24 cellular contexts compared by ENCODE assay signal in genomic region chr17:69677130-69677529, GRCh38.
DNase-seq lines count a peak whose midpoint lies in the region; ATAC-seq and TF ChIP-seq lines count a peak whose summit lies in the region.
"Had no signal": no experiment of that assay in that cellular context is flagged by ENCODE, and none has a peak within 500 bp of the region (broad histone marks: within the 10 kb centered on the region; RNA-seq: fewer than 3 reads in every experiment).

No MANE protein-coding gene starts in this region.

- DNase-seq in HT1080 (ENCODE audit: low read depth) (peak; percentile 62), RPMI7951 (ENCODE audit: low read depth) (peak; percentile 14), fibroblast of peridontal ligament (ENCODE audit: extremely low read depth) (peak; percentile 56), osteocyte (ENCODE audit: extremely low spot score, unreplicated experiment) (no peak), GM19238 (ENCODE audit: insufficient read length, low spot score) (no peak), NCI-H1417 (lab: John Stamatoyannopoulos, UW) (no peak)
- DNase-seq: activated CD8-positive, alpha-beta T cell treated with anti-CD3 and anti-CD28 coated beads, Interleukin-2, amount 10 ng/mL, durations not matched to agents 7 days and 5 days; activated naive CD4-positive, alpha-beta T cell treated with anti-CD3 and anti-CD28 coated beads for 36 hours; activated T-cell treated with anti-CD3 and anti-CD28 coated beads, Interleukin-2, amount 50 U/mL, for 24 hours; CD8-positive, alpha-beta T cell; DMS79; effector CD4-positive, alpha-beta T cell; hippocampal formation; KBM-7; naive thymus-derived CD4-positive, alpha-beta T cell; NCI-H2029; NK-92 treated with Interleukin-12 subunit alpha and Interleukin-12 subunit beta, amount 100 ng/mL, for 24 hours; pancreas; T-helper 9 cell had no signal

- TF ChIP-seq CTCF in osteocyte (IDR thresholded peaks at IDR 0.05): peak; percentile 27

- H3K4me3 Mint-ChIP-seq in osteocyte (ENCODE audit: unreplicated experiment): no peak overlapping the region
- H3K4me3 Mint-ChIP-seq: activated CD8-positive, alpha-beta T cell treated with anti-CD3 and anti-CD28 coated beads, Interleukin-2, amount 10 ng/mL, durations not matched to agents 7 days and 5 days; activated naive CD4-positive, alpha-beta T cell treated with anti-CD3 and anti-CD28 coated beads for 36 hours; activated T-cell treated with anti-CD3 and anti-CD28 coated beads, Interleukin-2, amount 50 U/mL, for 24 hours; CD8-positive, alpha-beta T cell; memory B cell; naive thymus-derived CD4-positive, alpha-beta T cell; stimulated activated effector memory CD8-positive, alpha-beta T cell treated with anti-CD3 and anti-CD28 coated beads, Interleukin-12 subunit alpha, Interleukin-12 subunit beta, amount 100 ng/mL, for 72 hours had no signal

- no peak for ATAC-seq in GM18502 (IDR thresholded peaks at IDR 0.05; ENCODE audit: poor library complexity, unreplicated experiment)
- ATAC-seq: activated CD8-positive, alpha-beta T cell treated with anti-CD3 and anti-CD28 coated beads, Interleukin-2, amount 10 ng/mL, durations not matched to agents 7 days and 5 days; CD8-positive, alpha-beta T cell; esophagus mucosa; HCT116; naive thymus-derived CD4-positive, alpha-beta T cell; pancreas; stimulated activated effector memory CD8-positive, alpha-beta T cell treated with anti-CD3 and anti-CD28 coated beads, Interleukin-12 subunit alpha, Interleukin-12 subunit beta, amount 100 ng/mL, for 72 hours had no signal

- no peaks in the 10 kb centered on the region for H3K36me3 Mint-ChIP-seq in osteocyte (ENCODE audit: unreplicated experiment)
- H3K36me3 Mint-ChIP-seq: CD8-positive, alpha-beta T cell; memory B cell; naive thymus-derived CD4-positive, alpha-beta T cell; stimulated activated effector memory CD8-positive, alpha-beta T cell treated with anti-CD3 and anti-CD28 coated beads, Interleukin-12 subunit alpha, Interleukin-12 subunit beta, amount 100 ng/mL, for 72 hours had no signal

- peaks cover 6% of the 10 kb centered on the region for H3K27me3 Mint-ChIP-seq in osteocyte (ENCODE audit: unreplicated experiment)
- H3K27me3 Mint-ChIP-seq: memory B cell had no signal

- no peak overlapping the region for H3K27ac Mint-ChIP-seq in osteocyte (ENCODE audit: unreplicated experiment)
- H3K27ac Mint-ChIP-seq: activated CD8-positive, alpha-beta T cell treated with anti-CD3 and anti-CD28 coated beads, Interleukin-2, amount 10 ng/mL, durations not matched to agents 7 days and 5 days; activated naive CD4-positive, alpha-beta T cell treated with anti-CD3 and anti-CD28 coated beads for 36 hours; activated T-cell treated with anti-CD3 and anti-CD28 coated beads, Interleukin-2, amount 50 U/mL, for 24 hours; CD8-positive, alpha-beta T cell; memory B cell; naive thymus-derived CD4-positive, alpha-beta T cell; stimulated activated effector memory CD8-positive, alpha-beta T cell treated with anti-CD3 and anti-CD28 coated beads, Interleukin-12 subunit alpha, Interleukin-12 subunit beta, amount 100 ng/mL, for 72 hours had no signal

- peaks cover 4% of the 10 kb centered on the region for H3K9me3 Mint-ChIP-seq in osteocyte (ENCODE audit: unreplicated experiment)
- H3K9me3 Mint-ChIP-seq: stimulated activated effector memory CD8-positive, alpha-beta T cell treated with anti-CD3 and anti-CD28 coated beads, Interleukin-12 subunit alpha, Interleukin-12 subunit beta, amount 100 ng/mL, for 72 hours had no signal

- no peaks in the 10 kb centered on the region for H3K4me1 Mint-ChIP-seq in osteocyte (ENCODE audit: unreplicated experiment)
- H3K4me1 Mint-ChIP-seq: memory B cell; naive thymus-derived CD4-positive, alpha-beta T cell; stimulated activated effector memory CD8-positive, alpha-beta T cell treated with anti-CD3 and anti-CD28 coated beads, Interleukin-12 subunit alpha, Interleukin-12 subunit beta, amount 100 ng/mL, for 72 hours had no signal

Comparison
In these comparisons a context has a peak if more than half of its experiments do, and no peak if none do; other contexts are left out.
1. DNase-seq: peak in HT1080 (single experiment), RPMI7951 (single experiment) and fibroblast of peridontal ligament (single experiment); none in osteocyte (single experiment), GM19238 (single experiment) and NCI-H1417 (0 of 3).